In the genomic region with DNA sequence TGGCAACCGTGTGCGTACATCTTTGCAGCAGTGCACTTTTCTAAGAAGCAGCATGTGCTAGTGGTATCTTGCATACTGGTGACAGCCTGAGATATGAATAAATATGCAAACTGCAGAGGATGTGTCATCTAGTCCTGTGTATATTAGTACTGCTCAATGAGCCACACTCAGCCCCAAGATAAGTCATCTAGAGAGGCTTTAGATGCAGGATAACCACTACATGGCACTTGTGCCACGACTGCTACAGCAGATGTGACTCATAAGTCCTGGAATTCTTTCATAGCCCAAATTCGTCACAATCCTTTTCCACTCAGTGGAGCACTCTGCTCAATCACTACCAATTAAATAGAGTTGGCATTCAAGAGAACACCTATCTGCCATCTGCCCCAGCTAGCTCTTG, we compare ENCODE assay signal across 15 cellular contexts.
A peak's percentile ranks its signal among the peaks of the same experiment; 100 is the strongest.
DNase-seq lines count a peak whose midpoint lies in the region; ATAC-seq and TF ChIP-seq lines count a peak whose summit lies in the region.
"Had no signal": no experiment of that assay in that cellular context is flagged by ENCODE, and none has a peak within 500 bp of the region (broad histone marks: within the 10 kb centered on the region; RNA-seq: fewer than 3 reads in every experiment).

No MANE protein-coding gene starts in this region.

- peaks cover 0 to 3% (median 0%) of the 10 kb centered on the region in 9 donors for H3K27me3 ChIP-seq in heart left ventricle
- H3K27me3 ChIP-seq: thyroid gland had no signal

- 57 to 68% (median 59%) methylated on average over 4 of the region's 4 CpGs for WGBS in heart left ventricle, 4 donors

- H3K4me1 Mint-ChIP-seq in activated CD8-positive, alpha-beta T cell treated with anti-CD3 and anti-CD28 coated beads for 36 hours (ENCODE audit: low read depth): peaks cover 16% of the 10 kb centered on the region
- no peaks in the 10 kb centered on the region for H3K4me1 Mint-ChIP-seq in activated CD8-positive, alpha-beta T cell treated with anti-CD3 and anti-CD28 coated beads, Interleukin-2, amount 10 ng/mL, durations not matched to agents 7 days and 5 days (ENCODE audit: low read depth)
- H3K4me1 Mint-ChIP-seq in glutamatergic neuron (ENCODE audit: low read depth, unreplicated experiment): no peaks in the 10 kb centered on the region
- H3K4me1 Mint-ChIP-seq: brain, naive B cell had no signal

- no peak overlapping the region for H3K27ac ChIP-seq in heart left ventricle
- H3K27ac ChIP-seq: RWPE1, thyroid gland had no signal

- no peak for TF ChIP-seq CTCF in activated CD8-positive, alpha-beta T cell treated with anti-CD3 and anti-CD28 coated beads for 36 hours (IDR thresholded peaks at IDR 0.05)
- TF ChIP-seq CTCF in glutamatergic neuron (IDR thresholded peaks at IDR 0.05; ENCODE audit: partially characterized antibody, unreplicated experiment) (no peak), heart left ventricle (IDR thresholded peaks at IDR 0.05) (no peak)

- no peak for TF ChIP-seq POLR2A in heart left ventricle (IDR thresholded peaks at IDR 0.05)

- DNase-seq in activated CD8-positive, alpha-beta T cell treated with anti-CD3 and anti-CD28 coated beads for 36 hours: no peak
- DNase-seq in activated CD8-positive, alpha-beta T cell treated with anti-CD3 and anti-CD28 coated beads, Interleukin-2, amount 10 ng/mL, durations not matched to agents 7 days and 5 days: no peak
- peak; percentile 65 for DNase-seq in SW480 (ENCODE audit: low spot score)
- peak; percentile 50 for DNase-seq in hepatic stellate cell (ENCODE audit: low spot score)
- DNase-seq in superior temporal gyrus (ENCODE audit: extremely low spot score): peak; percentile 50
- DNase-seq in glutamatergic neuron: no peak
- no peak for DNase-seq in heart left ventricle
- DNase-seq: 8988T, naive B cell, NCI-H510A, thyroid gland had no signal

- no peak overlapping the region for H3K4me3 Mint-ChIP-seq in activated CD8-positive, alpha-beta T cell treated with anti-CD3 and anti-CD28 coated beads for 36 hours
- no peak overlapping the region for H3K4me3 Mint-ChIP-seq in activated CD8-positive, alpha-beta T cell treated with anti-CD3 and anti-CD28 coated beads, Interleukin-2, amount 10 ng/mL, durations not matched to agents 7 days and 5 days
- H3K4me3 Mint-ChIP-seq in glutamatergic neuron (ENCODE audit: unreplicated experiment): no peak overlapping the region
- H3K4me3 Mint-ChIP-seq: brain, naive B cell had no signal

- intact Hi-C loops in activated CD8-positive, alpha-beta T cell treated with anti-CD3 and anti-CD28 coated beads for 36 hours (cut with micrococcal nuclease): no loop called here
- intact Hi-C loops in heart left ventricle (cut with DNase I): no loop called here

- H3K27me3 Mint-ChIP-seq in activated CD8-positive, alpha-beta T cell treated with anti-CD3 and anti-CD28 coated beads for 36 hours: no peaks in the 10 kb centered on the region
- peaks cover 3% of the 10 kb centered on the region for H3K27me3 Mint-ChIP-seq in activated CD8-positive, alpha-beta T cell treated with anti-CD3 and anti-CD28 coated beads, Interleukin-2, amount 10 ng/mL, durations not matched to agents 7 days and 5 days (ENCODE audit: low read depth)
- H3K27me3 Mint-ChIP-seq in glutamatergic neuron (ENCODE audit: unreplicated experiment): no peaks in the 10 kb centered on the region

- H3K27ac Mint-ChIP-seq in activated CD8-positive, alpha-beta T cell treated with anti-CD3 and anti-CD28 coated beads for 36 hours: no peak overlapping the region
- H3K27ac Mint-ChIP-seq in activated CD8-positive, alpha-beta T cell treated with anti-CD3 and anti-CD28 coated beads, Interleukin-2, amount 10 ng/mL, durations not matched to agents 7 days and 5 days: no peak overlapping the region
- no peak overlapping the region for H3K27ac Mint-ChIP-seq in glutamatergic neuron (ENCODE audit: unreplicated experiment)
- H3K27ac Mint-ChIP-seq: naive B cell had no signal

- H3K4me1 ChIP-seq in heart left ventricle: no peaks in the 10 kb centered on the region
- H3K4me1 ChIP-seq: thyroid gland had no signal

- H3K9me3 Mint-ChIP-seq in activated CD8-positive, alpha-beta T cell treated with anti-CD3 and anti-CD28 coated beads for 36 hours: no peaks in the 10 kb centered on the region
- H3K9me3 Mint-ChIP-seq in activated CD8-positive, alpha-beta T cell treated with anti-CD3 and anti-CD28 coated beads, Interleukin-2, amount 10 ng/mL, durations not matched to agents 7 days and 5 days (ENCODE audit: insufficient read depth): no peaks in the 10 kb centered on the region
- peaks cover 1% of the 10 kb centered on the region for H3K9me3 Mint-ChIP-seq in glutamatergic neuron (ENCODE audit: unreplicated experiment)

- no peak overlapping the region for H3K4me3 ChIP-seq in heart left ventricle
- H3K4me3 ChIP-seq: thyroid gland had no signal

- no peaks in the 10 kb centered on the region for H3K36me3 Mint-ChIP-seq in activated CD8-positive, alpha-beta T cell treated with anti-CD3 and anti-CD28 coated beads for 36 hours (ENCODE audit: low read depth)
- no peaks in the 10 kb centered on the region for H3K36me3 Mint-ChIP-seq in activated CD8-positive, alpha-beta T cell treated with anti-CD3 and anti-CD28 coated beads, Interleukin-2, amount 10 ng/mL, durations not matched to agents 7 days and 5 days (ENCODE audit: low read depth)
- H3K36me3 Mint-ChIP-seq in glutamatergic neuron (ENCODE audit: unreplicated experiment): no peaks in the 10 kb centered on the region
- H3K36me3 Mint-ChIP-seq: brain, naive B cell had no signal

- POLR2A ChIA-PET in activated CD8-positive, alpha-beta T cell treated with anti-CD3 and anti-CD28 coated beads for 36 hours (lab: Charles Lee): no interaction called here
- POLR2A ChIA-PET in activated CD8-positive, alpha-beta T cell treated with anti-CD3 and anti-CD28 coated beads, Interleukin-2, amount 10 ng/mL, durations not matched to agents 7 days and 5 days (lab: Charles Lee): no interaction called here

- ATAC-seq in activated CD8-positive, alpha-beta T cell treated with anti-CD3 and anti-CD28 coated beads for 36 hours: peak; percentile 45
- no peak for ATAC-seq in activated CD8-positive, alpha-beta T cell treated with anti-CD3 and anti-CD28 coated beads, Interleukin-2, amount 10 ng/mL, durations not matched to agents 7 days and 5 days
- no peak for ATAC-seq in HG03039 (IDR thresholded peaks at IDR 0.05; ENCODE audit: unreplicated experiment)
- no peak for ATAC-seq in heart left ventricle
- ATAC-seq: sciatic nerve had no signal

- CTCF ChIA-PET in activated CD8-positive, alpha-beta T cell treated with anti-CD3 and anti-CD28 coated beads for 36 hours (lab: Charles Lee): no interaction called here
- CTCF ChIA-PET in activated CD8-positive, alpha-beta T cell treated with anti-CD3 and anti-CD28 coated beads, Interleukin-2, amount 10 ng/mL, durations not matched to agents 7 days and 5 days (lab: Charles Lee): no interaction called here

- H3K9me3 ChIP-seq in heart left ventricle: no peaks in the 10 kb centered on the region
- H3K9me3 ChIP-seq: thyroid gland had no signal

- no peaks in the 10 kb centered on the region for H3K36me3 ChIP-seq in heart left ventricle
- H3K36me3 ChIP-seq: thyroid gland had no signal

Comparison
In these comparisons a context has a peak if more than half of its experiments do, and no peak if none do; other contexts are left out.
1. DNase-seq: peak in SW480 (single experiment), hepatic stellate cell (single experiment) and superior temporal gyrus (single experiment); none in activated CD8-positive, alpha-beta T cell treated with anti-CD3 and anti-CD28 coated beads for 36 hours (single experiment), activated CD8-positive, alpha-beta T cell treated with anti-CD3 and anti-CD28 coated beads, Interleukin-2, amount 10 ng/mL, durations not matched to agents 7 days and 5 days (single experiment), glutamatergic neuron (single experiment) and heart left ventricle (0 of 5).